8 cellular contexts compared by ENCODE assay signal in the genomic region with DNA sequence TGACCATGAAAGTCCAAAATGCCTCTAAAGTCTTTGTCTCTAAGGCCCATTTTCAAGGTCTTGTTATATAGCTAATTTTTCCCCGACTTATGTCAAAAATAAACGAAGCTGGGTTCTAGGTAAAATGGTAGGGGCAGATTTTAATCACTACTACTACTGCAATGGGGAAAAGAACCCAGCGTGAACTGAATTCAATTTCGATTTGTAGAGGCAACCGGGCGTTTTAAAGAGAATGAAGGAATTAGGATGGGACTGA. TPM values are rescaled to one million over a fixed set of nuclear protein-coding genes. Genes with fewer than 3 reads are reported as not detected.
DNase-seq lines count a peak whose midpoint lies in the region; ATAC-seq, FAIRE-seq and TF ChIP-seq lines count a peak whose summit lies in the region.

No MANE protein-coding gene starts in this region.

- H3K36me3 ChIP-seq in GM23338 (ENCODE audit: insufficient read depth) (peaks cover 18% of the 10 kb centered on the region; the same call in 1 of the 2 replicates), gastroesophageal sphincter (no peaks in the 10 kb centered on the region)

- no peak for TF ChIP-seq CTCF in GM23338 (conservative IDR thresholded peaks at IDR 0.05; ENCODE audit: low read depth in 2 of 2)
- no peak for TF ChIP-seq CTCF in WTC11 (IDR thresholded peaks at IDR 0.05)
- no peak for TF ChIP-seq CTCF in gastroesophageal sphincter (IDR thresholded peaks at IDR 0.05)

- peaks cover 32% of the 10 kb centered on the region for H3K36me3 Mint-ChIP-seq in GM23338 (ENCODE audit: low read depth)
- H3K36me3 Mint-ChIP-seq in WTC11 = peaks cover 21% of the 10 kb centered on the region

- H4K20me1 ChIP-seq in GM23338 (replicated peaks; ENCODE audit: insufficient read depth) = peaks cover 12% of the 10 kb centered on the region; the same call in 1 of the 2 replicates

- peak overlapping the region; percentile 99 for H3K27ac Mint-ChIP-seq in GM23338
- H3K27ac Mint-ChIP-seq in WTC11 = peak overlapping the region; percentile 99

- H3K9me2 ChIP-seq in GM23338 (ENCODE audit: insufficient read depth) = no peaks in the 10 kb centered on the region

- peaks cover 6% of the 10 kb centered on the region for H3K27me3 Mint-ChIP-seq in GM23338 (ENCODE audit: insufficient read depth, low read depth, poor library complexity)
- H3K27me3 Mint-ChIP-seq in WTC11 (ENCODE audit: low read depth) = no peaks in the 10 kb centered on the region

- no peak for ATAC-seq in GM23338
- ATAC-seq in WTC11 = no peak
- ATAC-seq in gastroesophageal sphincter = no peak

- H3K27ac ChIP-seq in GM23338 (ENCODE audit: low read depth) (peak overlapping the region; percentile 86), gastroesophageal sphincter (peak overlapping the region; percentile 87 to 99 (median 93))

- H2AFZ ChIP-seq in GM23338 = peak overlapping the region; percentile 75

- H3K4me3 Mint-ChIP-seq in GM23338 (peak overlapping the region; percentile 92), WTC11 (peak overlapping the region; percentile 98)

- CTCF ChIA-PET in WTC11 (lab: Charles Lee) = interaction anchor here (1.0 to 1.5 kb wide), 3 partner anchors 151 to 243 kb away, joined by 3 to 4 read pairs (median 3); a partner anchor contains a TSS

- WGBS in gastroesophageal sphincter (ENCODE audit: low coverage in 1 of 2), 2 donors = 5 to 7% methylated on average over 6 of the region's 6 CpGs

- H3K4me1 Mint-ChIP-seq in GM23338 (peaks cover 16% of the 10 kb centered on the region), WTC11 (peaks cover 19% of the 10 kb centered on the region)

- no peak for TF ChIP-seq EP300 in gastroesophageal sphincter (IDR thresholded peaks at IDR 0.05)

- no peak for FAIRE-seq in GM12892 (lab: Jason Lieb, UNC)

- H3F3A ChIP-seq in GM23338 (replicated peaks; ENCODE audit: low read depth) = no peaks in the 10 kb centered on the region

- H3K4me1 ChIP-seq in GM23338 (ENCODE audit: insufficient read depth) (peaks cover 16% of the 10 kb centered on the region; the same call in 1 of the 2 replicates), gastroesophageal sphincter (peaks cover 0 to 15% (median 5%) of the 10 kb centered on the region in 3 donors)

- H3K4me3 ChIP-seq in GM23338 (peak overlapping the region; percentile 93), gastroesophageal sphincter (peak overlapping the region; percentile 64 to 72), skeletal muscle cell (ENCODE audit: low read depth, low read length) (peak overlapping the region; percentile 96)

- POLR2A ChIA-PET in WTC11 (lab: Charles Lee) = no interaction called here

- H3K27me3 ChIP-seq in GM23338 (ENCODE audit: insufficient read depth) (no peaks in the 10 kb centered on the region), gastroesophageal sphincter (no peaks in the 10 kb centered on the region)

- DNase-seq in GM23338 (ENCODE audit: low spot score) = no peak
- DNase-seq in WTC11 (ENCODE audit: low spot score) = no peak
- DNase-seq in skeletal muscle cell (ENCODE audit: low read depth) = no peak
- DNase-seq in DMS114 treated with DMSO at 0.1 percent for 48 hours (lab: John Stamatoyannopoulos, UW; ENCODE audit: unreplicated experiment) = no peak
- DNase-seq in GM12892 (ENCODE audit: insufficient read length) = no peak
- DNase-seq in activated CD8-positive, alpha-beta memory T cell treated with anti-CD3 and anti-CD28 coated beads for 24 hours = no peak
- no peak for DNase-seq in NCI-H1105 (lab: John Stamatoyannopoulos, UW)

- H3K79me2 ChIP-seq in GM23338 (replicated peaks; ENCODE audit: insufficient read depth) = peaks cover 33% of the 10 kb centered on the region

- H3K9me3 ChIP-seq in gastroesophageal sphincter = no peaks in the 10 kb centered on the region

- peak overlapping the region; percentile 77 for H3K4me2 ChIP-seq in GM23338

- H3K9me3 Mint-ChIP-seq in GM23338 (no peaks in the 10 kb centered on the region), WTC11 (no peaks in the 10 kb centered on the region)

- no peak for TF ChIP-seq POLR2A in gastroesophageal sphincter (IDR thresholded peaks at IDR 0.05)
- TF ChIP-seq POLR2A in GM12892 (IDR thresholded peaks at IDR 0.05; ENCODE audit: low read depth, low read length) = no peak

TF ChIP-seq in GM23338, 12 proteins besides CTCF, POLR2A, EP300 and RAD21 (continues in another document):
- TF ChIP-seq NANOG (IDR thresholded peaks at IDR 0.05; ENCODE audit: borderline replicate concordance) = no peak
- TF ChIP-seq, protein P1, sequence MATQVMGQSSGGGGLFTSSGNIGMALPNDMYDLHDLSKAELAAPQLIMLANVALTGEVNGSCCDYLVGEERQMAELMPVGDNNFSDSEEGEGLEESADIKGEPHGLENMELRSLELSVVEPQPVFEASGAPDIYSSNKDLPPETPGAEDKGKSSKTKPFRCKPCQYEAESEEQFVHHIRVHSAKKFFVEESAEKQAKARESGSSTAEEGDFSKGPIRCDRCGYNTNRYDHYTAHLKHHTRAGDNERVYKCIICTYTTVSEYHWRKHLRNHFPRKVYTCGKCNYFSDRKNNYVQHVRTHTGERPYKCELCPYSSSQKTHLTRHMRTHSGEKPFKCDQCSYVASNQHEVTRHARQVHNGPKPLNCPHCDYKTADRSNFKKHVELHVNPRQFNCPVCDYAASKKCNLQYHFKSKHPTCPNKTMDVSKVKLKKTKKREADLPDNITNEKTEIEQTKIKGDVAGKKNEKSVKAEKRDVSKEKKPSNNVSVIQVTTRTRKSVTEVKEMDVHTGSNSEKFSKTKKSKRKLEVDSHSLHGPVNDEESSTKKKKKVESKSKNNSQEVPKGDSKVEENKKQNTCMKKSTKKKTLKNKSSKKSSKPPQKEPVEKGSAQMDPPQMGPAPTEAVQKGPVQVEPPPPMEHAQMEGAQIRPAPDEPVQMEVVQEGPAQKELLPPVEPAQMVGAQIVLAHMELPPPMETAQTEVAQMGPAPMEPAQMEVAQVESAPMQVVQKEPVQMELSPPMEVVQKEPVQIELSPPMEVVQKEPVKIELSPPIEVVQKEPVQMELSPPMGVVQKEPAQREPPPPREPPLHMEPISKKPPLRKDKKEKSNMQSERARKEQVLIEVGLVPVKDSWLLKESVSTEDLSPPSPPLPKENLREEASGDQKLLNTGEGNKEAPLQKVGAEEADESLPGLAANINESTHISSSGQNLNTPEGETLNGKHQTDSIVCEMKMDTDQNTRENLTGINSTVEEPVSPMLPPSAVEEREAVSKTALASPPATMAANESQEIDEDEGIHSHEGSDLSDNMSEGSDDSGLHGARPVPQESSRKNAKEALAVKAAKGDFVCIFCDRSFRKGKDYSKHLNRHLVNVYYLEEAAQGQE (IDR thresholded peaks at IDR 0.05; ENCODE audit: unreplicated experiment) = no peak

TF ChIP-seq in WTC11, 78 proteins besides CTCF, POLR2A, EP300 and RAD21 (continues in another document):
- TF ChIP-seq NR2C2 (CRISPR knock-in tag; IDR thresholded peaks at IDR 0.05) (no peak), ETV6 (CRISPR knock-in tag; IDR thresholded peaks at IDR 0.05) (no peak), SMAD4 (CRISPR knock-in tag; IDR thresholded peaks at IDR 0.05) (no peak), GTF2I (CRISPR knock-in tag; conservative IDR thresholded peaks at IDR 0.05) (no peak), GABPB1 (CRISPR knock-in tag; IDR thresholded peaks at IDR 0.05) (no peak), SMAD3 (CRISPR knock-in tag; IDR thresholded peaks at IDR 0.05; ENCODE audit: borderline replicate concordance) (no peak), ATF1 (CRISPR knock-in tag; IDR thresholded peaks at IDR 0.05) (no peak)
- TF ChIP-seq, protein P2, sequence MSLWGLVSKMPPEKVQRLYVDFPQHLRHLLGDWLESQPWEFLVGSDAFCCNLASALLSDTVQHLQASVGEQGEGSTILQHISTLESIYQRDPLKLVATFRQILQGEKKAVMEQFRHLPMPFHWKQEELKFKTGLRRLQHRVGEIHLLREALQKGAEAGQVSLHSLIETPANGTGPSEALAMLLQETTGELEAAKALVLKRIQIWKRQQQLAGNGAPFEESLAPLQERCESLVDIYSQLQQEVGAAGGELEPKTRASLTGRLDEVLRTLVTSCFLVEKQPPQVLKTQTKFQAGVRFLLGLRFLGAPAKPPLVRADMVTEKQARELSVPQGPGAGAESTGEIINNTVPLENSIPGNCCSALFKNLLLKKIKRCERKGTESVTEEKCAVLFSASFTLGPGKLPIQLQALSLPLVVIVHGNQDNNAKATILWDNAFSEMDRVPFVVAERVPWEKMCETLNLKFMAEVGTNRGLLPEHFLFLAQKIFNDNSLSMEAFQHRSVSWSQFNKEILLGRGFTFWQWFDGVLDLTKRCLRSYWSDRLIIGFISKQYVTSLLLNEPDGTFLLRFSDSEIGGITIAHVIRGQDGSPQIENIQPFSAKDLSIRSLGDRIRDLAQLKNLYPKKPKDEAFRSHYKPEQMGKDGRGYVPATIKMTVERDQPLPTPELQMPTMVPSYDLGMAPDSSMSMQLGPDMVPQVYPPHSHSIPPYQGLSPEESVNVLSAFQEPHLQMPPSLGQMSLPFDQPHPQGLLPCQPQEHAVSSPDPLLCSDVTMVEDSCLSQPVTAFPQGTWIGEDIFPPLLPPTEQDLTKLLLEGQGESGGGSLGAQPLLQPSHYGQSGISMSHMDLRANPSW (CRISPR knock-in tag; conservative IDR thresholded peaks at IDR 0.05; ENCODE audit: low read depth) = no peak
- TF ChIP-seq, protein P3, sequence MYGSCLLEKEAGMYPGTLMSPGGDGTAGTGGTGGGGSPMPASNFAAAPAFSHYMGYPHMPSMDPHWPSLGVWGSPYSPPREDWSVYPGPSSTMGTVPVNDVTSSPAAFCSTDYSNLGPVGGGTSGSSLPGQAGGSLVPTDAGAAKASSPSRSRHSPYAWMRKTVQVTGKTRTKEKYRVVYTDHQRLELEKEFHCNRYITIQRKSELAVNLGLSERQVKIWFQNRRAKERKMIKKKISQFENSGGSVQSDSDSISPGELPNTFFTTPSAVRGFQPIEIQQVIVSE (CRISPR knock-in tag; IDR thresholded peaks at IDR 0.05; ENCODE audit: borderline replicate concordance) = no peak
- TF ChIP-seq, protein P4, sequence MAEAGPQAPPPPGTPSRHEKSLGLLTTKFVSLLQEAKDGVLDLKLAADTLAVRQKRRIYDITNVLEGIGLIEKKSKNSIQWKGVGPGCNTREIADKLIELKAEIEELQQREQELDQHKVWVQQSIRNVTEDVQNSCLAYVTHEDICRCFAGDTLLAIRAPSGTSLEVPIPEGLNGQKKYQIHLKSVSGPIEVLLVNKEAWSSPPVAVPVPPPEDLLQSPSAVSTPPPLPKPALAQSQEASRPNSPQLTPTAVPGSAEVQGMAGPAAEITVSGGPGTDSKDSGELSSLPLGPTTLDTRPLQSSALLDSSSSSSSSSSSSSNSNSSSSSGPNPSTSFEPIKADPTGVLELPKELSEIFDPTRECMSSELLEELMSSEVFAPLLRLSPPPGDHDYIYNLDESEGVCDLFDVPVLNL (CRISPR knock-in tag; IDR thresholded peaks at IDR 0.05; ENCODE audit: borderline replicate concordance, low read depth) = no peak

RNA-seq across cellular contexts. Expression of a gene that starts 0.5 kb away (rescaled TPM):
- total RNA-seq in GM23338 (2014; rRNA removed; shearing (Covaris generic)) = 23.7 and 34.0 TPM in 2 replicates
- polyA plus RNA-seq in GM23338 (2016; fragmentation: Nextera tagmentation; extraction: Ambion mirVana) = 13.0 and 16.2 TPM in 2 replicates
- 28.2 to 36.5 TPM (median 31.7 TPM) in 3 replicates for total RNA-seq in WTC11 (2021)
- under 1 TPM in 1 of 4 donors, not detected in 3; 0.30 TPM for total RNA-seq in gastroesophageal sphincter
- polyA plus RNA-seq in GM12892 (2012; ENCODE audit: missing spikeins) = 20.5 TPM

Comparison
In these comparisons a context has a peak if more than half of its experiments do, and no peak if none do; other contexts are left out.
1. RNA of a gene that starts 0.5 kb away (total RNA-seq): 28.2 to 36.5 TPM in WTC11 and 23.7 to 34.0 TPM in GM23338; 0.30 TPM in gastroesophageal sphincter; every median in the first group is over 10 times any median in the second.
2. Peak in every context shown above with its lines, with median percentiles within 50 percentile points of each other: H3K4me3 ChIP-seq.